In the genomic region with DNA sequence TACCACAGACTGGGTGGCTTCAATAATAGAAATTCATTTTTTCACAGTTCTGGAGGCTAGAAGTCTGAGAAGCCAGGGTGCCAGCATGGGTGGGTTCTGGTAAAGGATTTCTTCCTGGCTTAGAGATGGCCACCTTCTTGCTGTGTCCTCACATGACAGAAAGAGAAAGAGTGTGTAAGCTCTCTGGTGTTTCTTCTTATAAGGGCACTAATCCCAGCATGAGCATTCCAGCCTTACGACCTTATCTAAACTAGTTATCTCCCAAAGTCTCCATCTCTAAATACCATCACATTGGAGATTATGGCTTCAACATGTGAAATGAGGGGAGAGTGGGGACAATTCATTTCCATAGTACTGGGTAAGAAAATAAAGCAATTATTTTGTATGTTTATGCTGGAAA, we compare ENCODE assay signal across 7 cellular contexts.
"Had no signal": no experiment of that assay in that cellular context is flagged by ENCODE, and none has a peak within 500 bp of the region (broad histone marks: within the 10 kb centered on the region; RNA-seq: fewer than 3 reads in every experiment).

No MANE protein-coding gene starts in this region.

- DNase-seq: IMR-90, KBM-7, KG1 had no signal

- H3K4me1 Mint-ChIP-seq: IgD-negative memory B cell had no signal

- ATAC-seq: HepG2, K562 had no signal

- H3K4me3 Mint-ChIP-seq: IgD-negative memory B cell had no signal

- H3K27ac Mint-ChIP-seq: IgD-negative memory B cell had no signal

- H3K27me3 Mint-ChIP-seq: IgD-negative memory B cell had no signal

- H3K27ac ChIP-seq: HL-60 had no signal

- H3K4me3 ChIP-seq: K562 had no signal
